ENCODE assay signal across 28 cellular contexts in the genomic region with DNA sequence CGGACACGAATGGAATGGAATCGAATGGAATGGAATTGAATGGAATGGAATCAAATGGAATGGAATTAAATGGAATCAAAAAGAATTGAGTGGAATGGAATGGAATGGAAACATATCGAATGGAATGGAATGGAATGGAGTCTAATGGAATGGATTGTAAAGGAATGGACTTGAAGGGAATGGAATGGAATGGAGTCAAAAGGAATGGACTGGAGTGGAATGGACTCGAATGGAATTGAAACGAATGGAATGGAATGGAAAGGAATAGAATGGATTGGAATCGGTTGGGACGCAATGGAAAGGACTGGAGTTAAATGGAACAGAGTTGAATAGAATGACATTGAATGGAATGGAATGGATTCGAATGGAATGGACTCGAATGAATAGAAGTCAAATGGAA.
"Had no signal": no experiment of that assay in that cellular context is flagged by ENCODE, and none has a peak within 500 bp of the region (broad histone marks: within the 10 kb centered on the region; RNA-seq: fewer than 3 reads in every experiment).

No MANE protein-coding gene starts in this region.

- H3K36me3 ChIP-seq: stomach, suprapubic skin, thoracic aorta, thyroid gland, tibial artery, tibial nerve, transverse colon, upper lobe of left lung, upper lobe of right lung, uterus, vagina had no signal

- H3K27ac Mint-ChIP-seq: stimulated activated effector memory CD8-positive, alpha-beta T cell treated with anti-CD3 and anti-CD28 coated beads, Interleukin-12 subunit alpha, Interleukin-12 subunit beta, amount 100 ng/mL, for 72 hours; stimulated activated memory B cell treated with anti-CD40 and anti-IgM and Interleukin-4, amounts not matched to agents 10 μg/mL and 1 μg/mL and 100 μg/mL, for 72 hours; stimulated activated naive B cell treated with anti-CD40 and anti-IgM and Interleukin-4, amounts not matched to agents 10 μg/mL and 1 μg/mL and 100 μg/mL, for 72 hours; stimulated activated naive CD8-positive, alpha-beta T cell treated with anti-CD3 and anti-CD28 coated beads, Interleukin-15, amount 100 ng/mL, for 72 hours; stimulated activated naive CD8-positive, alpha-beta T cell treated with anti-CD3 and anti-CD28 coated beads, Interleukin-15, Interleukin-2, amounts not matched to agents 100 ng/mL and 50 ng/mL, for 24 hours; type B pancreatic cell had no signal

- H3K9me3 ChIP-seq: testis, thyroid gland had no signal

- ATAC-seq: stimulated activated effector memory CD8-positive, alpha-beta T cell treated with anti-CD3 and anti-CD28 coated beads, Interleukin-12 subunit alpha, Interleukin-12 subunit beta, amount 100 ng/mL, for 72 hours; stimulated activated memory B cell treated with anti-CD40 and anti-IgM and Interleukin-4, amounts not matched to agents 10 μg/mL and 1 μg/mL and 100 μg/mL, for 72 hours; stimulated activated naive B cell treated with anti-CD40 and anti-IgM and Interleukin-4, amounts not matched to agents 10 μg/mL and 1 μg/mL and 100 μg/mL, for 72 hours; stimulated activated naive CD8-positive, alpha-beta T cell treated with anti-CD3 and anti-CD28 coated beads, Interleukin-15, amount 100 ng/mL, for 72 hours; stimulated activated naive CD8-positive, alpha-beta T cell treated with anti-CD3 and anti-CD28 coated beads, Interleukin-15, Interleukin-2, amounts not matched to agents 100 U/mL and 50 U/mL, for 24 hours; upper lobe of right lung had no signal

- H3K27me3 Mint-ChIP-seq: stimulated activated memory B cell treated with anti-CD40 and anti-IgM and Interleukin-4, amounts not matched to agents 10 μg/mL and 1 μg/mL and 100 μg/mL, for 72 hours; stimulated activated naive B cell treated with anti-CD40 and anti-IgM and Interleukin-4, amounts not matched to agents 10 μg/mL and 1 μg/mL and 100 μg/mL, for 72 hours; stimulated activated naive CD8-positive, alpha-beta T cell treated with anti-CD3 and anti-CD28 coated beads, Interleukin-15, amount 100 ng/mL, for 72 hours; stimulated activated naive CD8-positive, alpha-beta T cell treated with anti-CD3 and anti-CD28 coated beads, Interleukin-15, Interleukin-2, amounts not matched to agents 100 ng/mL and 50 ng/mL, for 24 hours; type B pancreatic cell had no signal

- DNase-seq: stimulated activated CD4-positive, alpha-beta T cell treated with anti-CD3 and anti-CD28 coated beads, Interleukin-2, amount 100 ng/mL, for 48 hours; stimulated activated CD4-positive, alpha-beta T cell treated with anti-CD3 and anti-CD28 coated beads, Interleukin-4, amount 100 ng/mL, for 1 hour; stimulated activated CD4-positive, alpha-beta T cell treated with anti-CD3 and anti-CD28 coated beads, Interleukin-4, amount 100 ng/mL, for 24 hours; stimulated activated CD4-positive, alpha-beta T cell treated with anti-CD3 and anti-CD28 coated beads, Interleukin-4, amount 100 ng/mL, for 4 hours; stimulated activated CD8-positive, alpha-beta memory T cell treated with anti-CD3 and anti-CD28 coated beads, Interleukin-4, amount 100 ng/mL, for 48 hours; stimulated activated naive B cell treated with anti-CD40 and anti-IgM and Interleukin-4, amounts not matched to agents 10 μg/mL and 1 μg/mL and 100 μg/mL, for 72 hours; stimulated activated naive CD4-positive, alpha-beta T cell; stimulated activated naive CD4-positive, alpha-beta T cell treated with Interleukin-2 at 50 U/mL for 16 hours; stimulated activated naive CD8-positive, alpha-beta T cell treated with anti-CD3 and anti-CD28 coated beads, Interleukin-15, amount 100 ng/mL, for 72 hours; stimulated activated naive CD8-positive, alpha-beta T cell treated with anti-CD3 and anti-CD28 coated beads, Interleukin-15, Interleukin-2, amounts not matched to agents 100 U/mL and 50 U/mL, for 24 hours; stomach; substantia nigra; testis; thyroid gland; tibial artery; transverse colon; trophoblast cell; upper lobe of left lung; upper lobe of right lung; uterus had no signal

- H3K36me3 Mint-ChIP-seq: stimulated activated effector memory CD8-positive, alpha-beta T cell treated with anti-CD3 and anti-CD28 coated beads, Interleukin-12 subunit alpha, Interleukin-12 subunit beta, amount 100 ng/mL, for 72 hours; stimulated activated memory B cell treated with anti-CD40 and anti-IgM and Interleukin-4, amounts not matched to agents 10 μg/mL and 1 μg/mL and 100 μg/mL, for 72 hours; stimulated activated naive B cell treated with anti-CD40 and anti-IgM and Interleukin-4, amounts not matched to agents 10 μg/mL and 1 μg/mL and 100 μg/mL, for 72 hours; type B pancreatic cell had no signal

- H3K9me3 Mint-ChIP-seq: stimulated activated effector memory CD8-positive, alpha-beta T cell treated with anti-CD3 and anti-CD28 coated beads, Interleukin-12 subunit alpha, Interleukin-12 subunit beta, amount 100 ng/mL, for 72 hours; stimulated activated naive CD8-positive, alpha-beta T cell treated with anti-CD3 and anti-CD28 coated beads, Interleukin-15, Interleukin-2, amounts not matched to agents 100 ng/mL and 50 ng/mL, for 24 hours; type B pancreatic cell had no signal

- H3K4me1 Mint-ChIP-seq: stimulated activated effector memory CD8-positive, alpha-beta T cell treated with anti-CD3 and anti-CD28 coated beads, Interleukin-12 subunit alpha, Interleukin-12 subunit beta, amount 100 ng/mL, for 72 hours; stimulated activated memory B cell treated with anti-CD40 and anti-IgM and Interleukin-4, amounts not matched to agents 10 μg/mL and 1 μg/mL and 100 μg/mL, for 72 hours; stimulated activated naive B cell treated with anti-CD40 and anti-IgM and Interleukin-4, amounts not matched to agents 10 μg/mL and 1 μg/mL and 100 μg/mL, for 72 hours; stimulated activated naive CD8-positive, alpha-beta T cell treated with anti-CD3 and anti-CD28 coated beads, Interleukin-15, amount 100 ng/mL, for 72 hours had no signal

- H3K27ac ChIP-seq: stomach, suprapubic skin, testis, thoracic aorta, thyroid gland, tibial artery, tibial nerve, transverse colon, upper lobe of left lung, upper lobe of right lung, uterus, vagina had no signal

- H3K4me3 ChIP-seq: stomach, suprapubic skin, testis, thoracic aorta, thyroid gland, tibial artery, tibial nerve, transverse colon, upper lobe of left lung, upper lobe of right lung, uterus, vagina had no signal

- H3K4me1 ChIP-seq: stomach, suprapubic skin, testis, thyroid gland, tibial artery, tibial nerve, transverse colon, upper lobe of left lung, upper lobe of right lung, uterus, vagina had no signal

- H3K27me3 ChIP-seq: stomach, suprapubic skin, testis, thyroid gland, tibial artery, tibial nerve, transverse colon, upper lobe of left lung, upper lobe of right lung, uterus, vagina had no signal

- H3K4me3 Mint-ChIP-seq: stimulated activated effector memory CD8-positive, alpha-beta T cell treated with anti-CD3 and anti-CD28 coated beads, Interleukin-12 subunit alpha, Interleukin-12 subunit beta, amount 100 ng/mL, for 72 hours; stimulated activated memory B cell treated with anti-CD40 and anti-IgM and Interleukin-4, amounts not matched to agents 10 μg/mL and 1 μg/mL and 100 μg/mL, for 72 hours; stimulated activated naive B cell treated with anti-CD40 and anti-IgM and Interleukin-4, amounts not matched to agents 10 μg/mL and 1 μg/mL and 100 μg/mL, for 72 hours; stimulated activated naive CD8-positive, alpha-beta T cell treated with anti-CD3 and anti-CD28 coated beads, Interleukin-15, amount 100 ng/mL, for 72 hours; stimulated activated naive CD8-positive, alpha-beta T cell treated with anti-CD3 and anti-CD28 coated beads, Interleukin-15, Interleukin-2, amounts not matched to agents 100 ng/mL and 50 ng/mL, for 24 hours; type B pancreatic cell had no signal
